Comparison of ENCODE assay signal across 20 cellular contexts in genomic region chrX:65740909-65741308, GRCh38.
A peak's percentile ranks its signal among the peaks of the same experiment; 100 is the strongest.
DNase-seq lines count a peak whose midpoint lies in the region; ATAC-seq, FAIRE-seq and TF ChIP-seq lines count a peak whose summit lies in the region.
"Had no signal": no experiment of that assay in that cellular context is flagged by ENCODE, and none has a peak within 500 bp of the region (broad histone marks: within the 10 kb centered on the region; RNA-seq: fewer than 3 reads in every experiment).

No MANE protein-coding gene starts in this region.

- no peaks in the 10 kb centered on the region for H3K9me3 Mint-ChIP-seq in activated naive CD4-positive, alpha-beta T cell treated with anti-CD3 and anti-CD28 coated beads, Interleukin-2, amount 50 U/mL, for 24 hours
- H3K9me3 Mint-ChIP-seq in activated CD8-positive, alpha-beta T cell treated with anti-CD3 and anti-CD28 coated beads for 36 hours = no peaks in the 10 kb centered on the region
- H3K9me3 Mint-ChIP-seq in stimulated activated naive CD8-positive, alpha-beta T cell treated with anti-CD3 and anti-CD28 coated beads, Interleukin-15, amount 100 ng/mL, for 72 hours = no peaks in the 10 kb centered on the region

- no peak for DNase-seq in activated naive CD4-positive, alpha-beta T cell (lab: John Stamatoyannopoulos, UW)
- no peak for DNase-seq in activated CD8-positive, alpha-beta T cell treated with anti-CD3 and anti-CD28 coated beads for 36 hours
- DNase-seq in endothelial cell of umbilical vein (ENCODE audit: low read depth, low spot score) (no peak), erythroblast (lab: John Stamatoyannopoulos, UW) (no peak), NCI-H774 (lab: John Stamatoyannopoulos, UW) (no peak)
- DNase-seq in stimulated activated naive CD8-positive, alpha-beta T cell treated with anti-CD3 and anti-CD28 coated beads, Interleukin-15, amount 100 ng/mL, for 72 hours = no peak
- DNase-seq: activated CD8-positive, alpha-beta memory T cell treated with anti-CD3 and anti-CD28 coated beads, Interleukin-2, amount 10 ng/mL, durations not matched to agents 7 days and 5 days; activated gamma-delta T cell; cerebellar nuclear complex; foreskin melanocyte; NCI-H1694; NCI-H69; nephron progenitor cell; thyroid gland had no signal

- peaks cover 27% of the 10 kb centered on the region for H3K36me3 Mint-ChIP-seq in activated naive CD4-positive, alpha-beta T cell treated with anti-CD3 and anti-CD28 coated beads, Interleukin-2, amount 50 U/mL, for 24 hours
- H3K36me3 Mint-ChIP-seq in activated CD8-positive, alpha-beta T cell treated with anti-CD3 and anti-CD28 coated beads for 36 hours (ENCODE audit: low read depth) = peaks cover 74% of the 10 kb centered on the region

- H3K27ac Mint-ChIP-seq in activated naive CD4-positive, alpha-beta T cell treated with anti-CD3 and anti-CD28 coated beads, Interleukin-2, amount 50 U/mL, for 24 hours = peak overlapping the region; percentile 41
- H3K27ac Mint-ChIP-seq in activated CD8-positive, alpha-beta T cell treated with anti-CD3 and anti-CD28 coated beads for 36 hours = peak overlapping the region; percentile 78
- no peak overlapping the region for H3K27ac Mint-ChIP-seq in stimulated activated naive CD8-positive, alpha-beta T cell treated with anti-CD3 and anti-CD28 coated beads, Interleukin-15, amount 100 ng/mL, for 72 hours
- H3K27ac Mint-ChIP-seq: nephron progenitor cell had no signal

- peaks cover 22 to 29% of the 10 kb centered on the region in 2 experiments for H3K36me3 ChIP-seq in endothelial cell of umbilical vein (ENCODE audit: control insufficient read depth in 2 of 2, extremely low read depth in 1 of 2, insufficient read depth in 2 of 2, low read length in 2 of 2)

- peak; percentile 12 for ATAC-seq in activated CD8-positive, alpha-beta T cell treated with anti-CD3 and anti-CD28 coated beads for 36 hours
- peak; percentile 58 for ATAC-seq in stimulated activated naive CD8-positive, alpha-beta T cell treated with anti-CD3 and anti-CD28 coated beads, Interleukin-15, amount 100 ng/mL, for 72 hours
- ATAC-seq in HG03571 (IDR thresholded peaks at IDR 0.05; ENCODE audit: unreplicated experiment) = no peak
- ATAC-seq: activated CD8-positive, alpha-beta memory T cell treated with anti-CD3 and anti-CD28 coated beads, Interleukin-2, amount 10 ng/mL, durations not matched to agents 7 days and 5 days; esophagus mucosa; left lobe of liver; SK-N-SH treated with all-trans-retinoic acid at 6 μM for 48 hours had no signal

- H3K4me3 ChIP-seq in endothelial cell of umbilical vein (replicated peaks in 1 of 3; ENCODE audit: insufficient read depth in 1 of 3, low read depth in 1 of 3, low read length in 3 of 3) = no peak overlapping the region
- H3K4me3 ChIP-seq: thyroid gland had no signal

- POLR2A ChIA-PET in activated CD8-positive, alpha-beta T cell treated with anti-CD3 and anti-CD28 coated beads for 36 hours (lab: Charles Lee) = no interaction called here
- POLR2A ChIA-PET in endothelial cell of umbilical vein (lab: Charles Lee) = no interaction called here

- dilution Hi-C loops in endothelial cell of umbilical vein (cut with MboI; ENCODE audit: extremely low pct_ligation_motif_present, low sequenced_read_pairs) = no loop called here

- H3K27me3 Mint-ChIP-seq in activated naive CD4-positive, alpha-beta T cell treated with anti-CD3 and anti-CD28 coated beads, Interleukin-2, amount 50 U/mL, for 24 hours = no peaks in the 10 kb centered on the region
- H3K27me3 Mint-ChIP-seq in activated CD8-positive, alpha-beta T cell treated with anti-CD3 and anti-CD28 coated beads for 36 hours = no peaks in the 10 kb centered on the region
- H3K27me3 Mint-ChIP-seq in stimulated activated naive CD8-positive, alpha-beta T cell treated with anti-CD3 and anti-CD28 coated beads, Interleukin-15, amount 100 ng/mL, for 72 hours = no peaks in the 10 kb centered on the region
- H3K27me3 Mint-ChIP-seq: activated CD8-positive, alpha-beta memory T cell treated with anti-CD3 and anti-CD28 coated beads, Interleukin-2, amount 10 ng/mL, durations not matched to agents 7 days and 5 days had no signal

- FAIRE-seq in endothelial cell of umbilical vein (lab: Jason Lieb, UNC) = no peak

- H4K20me1 ChIP-seq in endothelial cell of umbilical vein (replicated peaks; ENCODE audit: control insufficient read depth, extremely low read depth, insufficient read depth, low read length) = no peaks in the 10 kb centered on the region

- TSS peak; percentile 46 for BruUV-seq in endothelial cell of umbilical vein (replicated peaks; lab: Mats Ljungman, UMichigan)

- CTCF ChIA-PET in activated CD8-positive, alpha-beta T cell treated with anti-CD3 and anti-CD28 coated beads for 36 hours (lab: Charles Lee) = interaction anchor here (1.0 to 1.2 kb wide), 2 partner anchors 18 to 54 kb away, joined by 3 read pairs; no protein-coding TSS in a partner anchor
- CTCF ChIA-PET in endothelial cell of umbilical vein (lab: Charles Lee) = no interaction called here

- TF ChIP-seq POLR2A in endothelial cell of umbilical vein (IDR thresholded peaks at IDR 0.05; ENCODE audit: low read depth, low read length) (no peak), erythroblast (IDR thresholded peaks at IDR 0.05; ENCODE audit: low read length) (no peak)

- no peaks in the 10 kb centered on the region for H3K9me3 ChIP-seq in endothelial cell of umbilical vein (replicated peaks; ENCODE audit: control insufficient read depth, insufficient read depth, low read length)
- H3K9me3 ChIP-seq: thyroid gland had no signal

- H3K4me3 Mint-ChIP-seq in activated naive CD4-positive, alpha-beta T cell treated with anti-CD3 and anti-CD28 coated beads, Interleukin-2, amount 50 U/mL, for 24 hours = no peak overlapping the region
- H3K4me3 Mint-ChIP-seq in activated CD8-positive, alpha-beta T cell treated with anti-CD3 and anti-CD28 coated beads for 36 hours = no peak overlapping the region
- H3K4me3 Mint-ChIP-seq in stimulated activated naive CD8-positive, alpha-beta T cell treated with anti-CD3 and anti-CD28 coated beads, Interleukin-15, amount 100 ng/mL, for 72 hours = peak overlapping the region in 1 of 2 donors; percentile 15
- H3K4me3 Mint-ChIP-seq: activated CD8-positive, alpha-beta memory T cell treated with anti-CD3 and anti-CD28 coated beads, Interleukin-2, amount 10 ng/mL, durations not matched to agents 7 days and 5 days; CD14-positive monocyte; nephron progenitor cell had no signal

- H3K9ac ChIP-seq in endothelial cell of umbilical vein (replicated peaks; ENCODE audit: extremely low read depth, insufficient read depth, low read length) = no peak overlapping the region

- H3K4me2 ChIP-seq in endothelial cell of umbilical vein (ENCODE audit: insufficient read depth, low read length) = no peak overlapping the region

- no peak overlapping the region for H2AFZ ChIP-seq in endothelial cell of umbilical vein (ENCODE audit: low read depth, low read length)

- H3K27ac ChIP-seq in endothelial cell of umbilical vein (ENCODE audit: insufficient read depth, low read depth, low read length) = no peak overlapping the region
- H3K27ac ChIP-seq: thyroid gland had no signal

- no peak for TF ChIP-seq CTCF in activated CD8-positive, alpha-beta T cell treated with anti-CD3 and anti-CD28 coated beads for 36 hours (IDR thresholded peaks at IDR 0.05)
- no peak for TF ChIP-seq CTCF in endothelial cell of umbilical vein (IDR thresholded peaks at IDR 0.05; ENCODE audit: extremely low read depth in 1 of 2, insufficient read depth in 1 of 2, low read depth in 1 of 2, low read length in 2 of 2)

- H3K4me1 ChIP-seq in endothelial cell of umbilical vein (ENCODE audit: control insufficient read depth, extremely low read depth, insufficient read depth, low read length) = no peaks in the 10 kb centered on the region
- H3K4me1 ChIP-seq: thyroid gland had no signal

- H3K79me2 ChIP-seq in endothelial cell of umbilical vein (ENCODE audit: control insufficient read depth, insufficient read depth, low read length) = no peaks in the 10 kb centered on the region

- H3K27me3 ChIP-seq in endothelial cell of umbilical vein (ENCODE audit: control insufficient read depth in 2 of 2, insufficient read depth in 2 of 2, low read length in 2 of 2) = no peaks in the 10 kb centered on the region
- H3K27me3 ChIP-seq: thyroid gland had no signal

- no peaks in the 10 kb centered on the region for H3K9me1 ChIP-seq in endothelial cell of umbilical vein (replicated peaks; ENCODE audit: control insufficient read depth, extremely low read depth, insufficient read depth, low read length)

- intact Hi-C loops in activated CD8-positive, alpha-beta T cell treated with anti-CD3 and anti-CD28 coated beads for 36 hours (cut with micrococcal nuclease) = loop anchor here (5.0 kb wide), 1 partner anchor 44 kb away; no protein-coding TSS in a partner anchor
- intact Hi-C loops in endothelial cell of umbilical vein (cut with micrococcal nuclease) = no loop called here

- H3K4me1 Mint-ChIP-seq in activated naive CD4-positive, alpha-beta T cell treated with anti-CD3 and anti-CD28 coated beads, Interleukin-2, amount 50 U/mL, for 24 hours = peaks cover 39% of the 10 kb centered on the region
- H3K4me1 Mint-ChIP-seq in activated CD8-positive, alpha-beta T cell treated with anti-CD3 and anti-CD28 coated beads for 36 hours (ENCODE audit: low read depth) = peaks cover 55% of the 10 kb centered on the region
- H3K4me1 Mint-ChIP-seq in stimulated activated naive CD8-positive, alpha-beta T cell treated with anti-CD3 and anti-CD28 coated beads, Interleukin-15, amount 100 ng/mL, for 72 hours = peaks cover 65% of the 10 kb centered on the region
- H3K4me1 Mint-ChIP-seq: nephron progenitor cell had no signal

TF ChIP-seq in endothelial cell of umbilical vein, 7 proteins besides CTCF, POLR2A, EP300 and RAD21:
- TF ChIP-seq GATA2 (IDR thresholded peaks at IDR 0.05; ENCODE audit: insufficient read depth, insufficient read length, low read depth, low read length) = no peak
- TF ChIP-seq EZH2 (IDR thresholded peaks at IDR 0.05; ENCODE audit: borderline replicate concordance, low read depth, low read length, severe bottlenecking) = no peak
- no peak for TF ChIP-seq MYC (IDR thresholded peaks at IDR 0.05; ENCODE audit: low read depth, low read length)
- no peak for TF ChIP-seq JUN (IDR thresholded peaks at IDR 0.05; ENCODE audit: borderline replicate concordance, insufficient read depth, insufficient read length, low read depth)
- TF ChIP-seq POLR2AphosphoS5 (IDR thresholded peaks at IDR 0.05; ENCODE audit: insufficient read depth, low read depth, low read length) = no peak
- TF ChIP-seq, protein P1, sequence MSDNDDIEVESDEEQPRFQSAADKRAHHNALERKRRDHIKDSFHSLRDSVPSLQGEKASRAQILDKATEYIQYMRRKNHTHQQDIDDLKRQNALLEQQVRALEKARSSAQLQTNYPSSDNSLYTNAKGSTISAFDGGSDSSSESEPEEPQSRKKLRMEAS (IDR thresholded peaks at IDR 0.05; ENCODE audit: insufficient read depth, insufficient read length) = no peak
- no peak for TF ChIP-seq FOS (IDR thresholded peaks at IDR 0.05; ENCODE audit: borderline replicate concordance, insufficient read depth, low read length)

Comparison
In these comparisons a context has a peak if more than half of its experiments do, and no peak if none do; other contexts are left out.
1. H3K27ac Mint-ChIP-seq: peak in activated naive CD4-positive, alpha-beta T cell treated with anti-CD3 and anti-CD28 coated beads, Interleukin-2, amount 50 U/mL, for 24 hours (single experiment) and activated CD8-positive, alpha-beta T cell treated with anti-CD3 and anti-CD28 coated beads for 36 hours (single experiment); none in stimulated activated naive CD8-positive, alpha-beta T cell treated with anti-CD3 and anti-CD28 coated beads, Interleukin-15, amount 100 ng/mL, for 72 hours (0 of 2).